10 cellular contexts compared by ENCODE assay signal in the genomic region with DNA sequence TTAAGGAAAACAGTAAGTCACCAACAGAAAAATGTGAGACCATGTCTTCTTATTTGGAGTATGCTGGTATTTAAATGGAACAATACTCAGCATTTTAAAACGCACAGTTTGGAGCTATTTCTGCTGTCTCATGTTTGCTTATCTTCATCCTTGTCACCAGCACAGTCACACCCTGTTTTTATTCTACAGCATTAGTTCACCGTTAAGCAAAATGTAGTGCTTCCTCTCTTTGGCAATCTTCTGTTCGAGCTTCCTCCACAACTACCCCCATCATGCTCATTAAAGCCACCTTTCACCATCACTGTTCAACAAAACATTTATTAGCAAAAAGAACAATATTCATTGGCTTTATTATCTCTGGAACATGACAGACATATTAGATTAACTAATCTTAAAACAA.
"Had no signal": no experiment of that assay in that cellular context is flagged by ENCODE, and none has a peak within 500 bp of the region (broad histone marks: within the 10 kb centered on the region; RNA-seq: fewer than 3 reads in every experiment).

No MANE protein-coding gene starts in this region.

- H3K36me3 Mint-ChIP-seq: activated CD4-positive, alpha-beta memory T cell treated with anti-CD3 and anti-CD28 coated beads for 36 hours had no signal

- H3K9me3 Mint-ChIP-seq: activated T-cell treated with anti-CD3 and anti-CD28 coated beads, Interleukin-2, amount 50 U/mL, for 72 hours had no signal

- DNase-seq: activated CD4-positive, alpha-beta memory T cell treated with anti-CD3 and anti-CD28 coated beads for 36 hours; activated gamma-delta T cell treated with Interleukin-2 at 50 U/mL for 16 hours; activated naive CD8-positive, alpha-beta T cell treated with anti-CD3 and anti-CD28 coated beads for 36 hours; activated T-cell treated with anti-CD3 and anti-CD28 coated beads, Interleukin-2, amount 50 U/mL, for 72 hours; cerebellar nuclear complex; endodermal cell; lower lobe of right lung had no signal

- H3K27ac ChIP-seq: VCaP had no signal

- H3K9me3 ChIP-seq: lower lobe of right lung had no signal

- H3K4me3 ChIP-seq: lower lobe of right lung had no signal

- H3K4me3 Mint-ChIP-seq: activated CD4-positive, alpha-beta memory T cell treated with anti-CD3 and anti-CD28 coated beads for 36 hours; activated naive CD8-positive, alpha-beta T cell treated with anti-CD3 and anti-CD28 coated beads for 36 hours; activated T-cell treated with anti-CD3 and anti-CD28 coated beads, Interleukin-2, amount 50 U/mL, for 72 hours; endodermal cell; mesothelial cell of epicardium had no signal

- H3K36me3 ChIP-seq: lower lobe of right lung had no signal

- H3K4me1 Mint-ChIP-seq: activated naive CD8-positive, alpha-beta T cell treated with anti-CD3 and anti-CD28 coated beads for 36 hours had no signal

- ATAC-seq: activated T-cell treated with anti-CD3 and anti-CD28 coated beads, Interleukin-2, amount 50 U/mL, for 72 hours; esophagus mucosa; lower lobe of right lung had no signal

- H3K27ac Mint-ChIP-seq: activated CD4-positive, alpha-beta memory T cell treated with anti-CD3 and anti-CD28 coated beads for 36 hours; activated naive CD8-positive, alpha-beta T cell treated with anti-CD3 and anti-CD28 coated beads for 36 hours; activated T-cell treated with anti-CD3 and anti-CD28 coated beads, Interleukin-2, amount 50 U/mL, for 72 hours; endodermal cell had no signal
